In the genomic region with DNA sequence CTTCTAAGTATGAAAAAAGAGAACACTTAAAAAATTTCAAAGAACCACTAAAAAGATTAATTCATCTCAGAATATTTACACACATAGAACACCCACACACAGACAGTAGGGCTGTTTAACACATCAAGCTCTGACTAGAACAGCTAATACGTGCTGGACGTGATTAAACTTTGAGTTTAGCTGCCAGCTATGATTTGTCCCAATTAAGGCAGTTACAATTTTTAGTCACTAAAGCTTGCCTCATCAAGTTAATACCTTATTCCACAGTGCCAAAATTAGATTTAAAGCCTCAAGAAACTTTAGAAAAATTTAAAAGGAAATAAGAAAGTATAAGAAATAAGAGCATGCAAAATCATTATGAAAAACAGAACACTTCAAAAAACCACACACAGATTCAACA, we compare ENCODE assay signal across 13 cellular contexts. TPM values are rescaled to one million over a fixed set of nuclear protein-coding genes. Genes with fewer than 3 reads are reported as not detected.
DNase-seq lines count a peak whose midpoint lies in the region; ATAC-seq, FAIRE-seq and TF ChIP-seq lines count a peak whose summit lies in the region.
"Had no signal": no experiment of that assay in that cellular context is flagged by ENCODE, and none has a peak within 500 bp of the region (broad histone marks: within the 10 kb centered on the region; RNA-seq: fewer than 3 reads in every experiment).

No MANE protein-coding gene starts in this region.

- no peak for TF ChIP-seq CTCF in OCI-LY3 (IDR thresholded peaks at IDR 0.05; ENCODE audit: low read depth, low read length)
- no peak for TF ChIP-seq CTCF in endothelial cell of umbilical vein (IDR thresholded peaks at IDR 0.05; ENCODE audit: extremely low read depth in 1 of 2, insufficient read depth in 1 of 2, low read depth in 1 of 2, low read length in 2 of 2)
- TF ChIP-seq CTCF in psoas muscle (IDR thresholded peaks at IDR 0.05), result no peak

- 5 to 21% (median 11%) methylated on average over 2 of the region's 2 CpGs for WGBS in psoas muscle, 3 donors

- POLR2A ChIA-PET in endothelial cell of umbilical vein (lab: Charles Lee), result interaction anchor here (1.5 to 2.1 kb wide), 2 partner anchors 16 to 19 kb away, joined by 7 to 11 read pairs; partner anchors contain the start of gene SLC16A1

- dilution Hi-C loops in endothelial cell of umbilical vein (cut with MboI; ENCODE audit: extremely low pct_ligation_motif_present, low sequenced_read_pairs), result no loop called here

- no peaks in the 10 kb centered on the region for H3K27me3 ChIP-seq in OCI-LY3 (ENCODE audit: low read depth, low read length)
- no peaks in the 10 kb centered on the region for H3K27me3 ChIP-seq in endothelial cell of umbilical vein (ENCODE audit: control insufficient read depth in 2 of 2, insufficient read depth in 2 of 2, low read length in 2 of 2)
- no peaks in the 10 kb centered on the region for H3K27me3 ChIP-seq in psoas muscle (ENCODE audit: insufficient read depth in 3 of 3, low read length in 2 of 3)
- H3K27me3 ChIP-seq: body of pancreas had no signal

- peak overlapping the region; percentile 84 for H3K27ac ChIP-seq in OCI-LY3 (ENCODE audit: low read length)
- H3K27ac ChIP-seq in endothelial cell of umbilical vein (ENCODE audit: insufficient read depth, low read depth, low read length), result no peak overlapping the region
- peak overlapping the region; percentile 70 for H3K27ac ChIP-seq in psoas muscle
- H3K27ac ChIP-seq: body of pancreas, parathyroid adenoma had no signal

- no peak for FAIRE-seq in endothelial cell of umbilical vein (lab: Jason Lieb, UNC)

- H3K9ac ChIP-seq in OCI-LY3 (ENCODE audit: low read length) (peak overlapping the region; percentile 10; the same call in 1 of the 2 replicates), endothelial cell of umbilical vein (replicated peaks; ENCODE audit: extremely low read depth, insufficient read depth, low read length) (peak overlapping the region; percentile 17)
- H3K9ac ChIP-seq: parathyroid adenoma had no signal

- H3K79me2 ChIP-seq in OCI-LY3 (ENCODE audit: low read length), result peaks cover 100% of the 10 kb centered on the region
- H3K79me2 ChIP-seq in endothelial cell of umbilical vein (ENCODE audit: control insufficient read depth, insufficient read depth, low read length), result peaks cover 90% of the 10 kb centered on the region
- H3K79me2 ChIP-seq: parathyroid adenoma had no signal

- peaks cover 9% of the 10 kb centered on the region for H4K20me1 ChIP-seq in OCI-LY3 (ENCODE audit: insufficient read depth, low read length)
- H4K20me1 ChIP-seq in endothelial cell of umbilical vein (replicated peaks; ENCODE audit: control insufficient read depth, extremely low read depth, insufficient read depth, low read length), result no peaks in the 10 kb centered on the region

- H3K4me2 ChIP-seq in OCI-LY3 (ENCODE audit: low read length) (peak overlapping the region; percentile 57), endothelial cell of umbilical vein (ENCODE audit: insufficient read depth, low read length) (no peak overlapping the region)

- CTCF ChIA-PET in endothelial cell of umbilical vein (lab: Charles Lee), result interaction anchor here (0.8 to 2.9 kb wide), 10 partner anchors 8 to 136 kb away, joined by 3 to 12 read pairs (median 5); partner anchors contain the start of gene LRIG2

- H3K36me3 ChIP-seq in OCI-LY3 (replicated peaks; ENCODE audit: low read depth, low read length) (peaks cover 10% of the 10 kb centered on the region), endothelial cell of umbilical vein (ENCODE audit: control insufficient read depth in 2 of 2, extremely low read depth in 1 of 2, insufficient read depth in 2 of 2, low read length in 2 of 2) (no peaks in the 10 kb centered on the region), psoas muscle (ENCODE audit: insufficient read depth in 1 of 2, low read depth in 1 of 2) (no peaks in the 10 kb centered on the region)

- H3K9me3 ChIP-seq in OCI-LY3 (ENCODE audit: insufficient read depth, low read length) (no peaks in the 10 kb centered on the region), endothelial cell of umbilical vein (replicated peaks; ENCODE audit: control insufficient read depth, insufficient read depth, low read length) (no peaks in the 10 kb centered on the region), psoas muscle (no peaks in the 10 kb centered on the region)
- H3K9me3 ChIP-seq: body of pancreas had no signal

- peak; percentile 45 for ATAC-seq in GM19463 (IDR thresholded peaks at IDR 0.05; ENCODE audit: unreplicated experiment)
- peak in 2 of 4 donors; percentile 74 to 76 for ATAC-seq in psoas muscle
- ATAC-seq in GM21381 (IDR thresholded peaks at IDR 0.05; ENCODE audit: unreplicated experiment), result no peak
- ATAC-seq: body of pancreas, T-helper 17 cell had no signal

- no peak for DNase-seq in endothelial cell of umbilical vein (ENCODE audit: low read depth, low spot score)
- DNase-seq in psoas muscle, result no peak
- no peak for DNase-seq in HUDEP-2 (lab: John Stamatoyannopoulos, UW; ENCODE audit: unreplicated experiment in 76 of 76)
- DNase-seq in dermis blood vessel endothelial cell, result no peak
- DNase-seq: body of pancreas, DMS 273 treated with DMSO at 0.1 percent for 48 hours, kidney glomerular epithelial cell, NCI-H526, T-helper 17 cell had no signal

- H3K9me1 ChIP-seq in endothelial cell of umbilical vein (replicated peaks; ENCODE audit: control insufficient read depth, extremely low read depth, insufficient read depth, low read length), result no peaks in the 10 kb centered on the region

- TF ChIP-seq POLR2A in endothelial cell of umbilical vein (IDR thresholded peaks at IDR 0.05; ENCODE audit: low read depth, low read length), result no peak

- BruUV-seq in endothelial cell of umbilical vein (replicated peaks; lab: Mats Ljungman, UMichigan), result no TSS peak

- no peak overlapping the region for H2AFZ ChIP-seq in OCI-LY3 (ENCODE audit: low read depth, low read length)
- no peak overlapping the region for H2AFZ ChIP-seq in endothelial cell of umbilical vein (ENCODE audit: low read depth, low read length)
- H2AFZ ChIP-seq: parathyroid adenoma had no signal

- intact Hi-C loops in endothelial cell of umbilical vein (cut with micrococcal nuclease), result loop anchor here (5.0 kb wide), 1 partner anchor 135 kb away; the partner anchor contains the start of gene LRIG2
- intact Hi-C loops in psoas muscle (cut with DNase I), result no loop called here

- H3K4me3 ChIP-seq in OCI-LY3 (ENCODE audit: low read length), result peak overlapping the region; percentile 48
- no peak overlapping the region for H3K4me3 ChIP-seq in endothelial cell of umbilical vein (replicated peaks in 1 of 3; ENCODE audit: insufficient read depth in 1 of 3, low read depth in 1 of 3, low read length in 3 of 3)
- H3K4me3 ChIP-seq in psoas muscle, result no peak overlapping the region
- H3K4me3 ChIP-seq: body of pancreas had no signal

- H3K4me1 ChIP-seq in OCI-LY3 (ENCODE audit: low read length), result peaks cover 49% of the 10 kb centered on the region
- H3K4me1 ChIP-seq in endothelial cell of umbilical vein (ENCODE audit: control insufficient read depth, extremely low read depth, insufficient read depth, low read length), result peaks cover 32% of the 10 kb centered on the region
- H3K4me1 ChIP-seq in psoas muscle, result peaks cover 36% of the 10 kb centered on the region
- H3K4me1 ChIP-seq: body of pancreas, parathyroid adenoma had no signal

TF ChIP-seq in endothelial cell of umbilical vein, 7 proteins besides CTCF, POLR2A, EP300 and RAD21:
- TF ChIP-seq POLR2AphosphoS5 (IDR thresholded peaks at IDR 0.05; ENCODE audit: insufficient read depth, low read depth, low read length), result no peak
- TF ChIP-seq MYC (IDR thresholded peaks at IDR 0.05; ENCODE audit: low read depth, low read length), result no peak
- TF ChIP-seq FOS (IDR thresholded peaks at IDR 0.05; ENCODE audit: borderline replicate concordance, insufficient read depth, low read length), result no peak
- no peak for TF ChIP-seq MAX (IDR thresholded peaks at IDR 0.05; ENCODE audit: insufficient read depth, insufficient read length)
- no peak for TF ChIP-seq EZH2 (IDR thresholded peaks at IDR 0.05; ENCODE audit: borderline replicate concordance, low read depth, low read length, severe bottlenecking)
TF ChIP-seq in endothelial cell of umbilical vein: peak in this region for 0.

RNA-seq across cellular contexts. Expression of gene SLC16A1, which starts 18.9 kb away (rescaled TPM):
- total RNA-seq in endothelial cell of umbilical vein (117 and 148 TPM in 2 replicates), psoas muscle (10 to 100 TPM; 42.3 to 78.9 (median 53.3) TPM), dermis blood vessel endothelial cell (94.8 and 99.7 TPM in 2 replicates)
- polyA plus RNA-seq in endothelial cell of umbilical vein (162 and 188 TPM in 2 replicates), psoas muscle (10 to 100 TPM; 23.9 to 52.8 (median 30.2) TPM)
- polyA plus RNA-seq in endothelial cell of umbilical vein (2011; cell fraction: cytosol; rRNA removed), result 67.0 and 69.4 TPM in 2 replicates
- polyA plus RNA-seq in endothelial cell of umbilical vein (2011; cell fraction: nucleus; rRNA removed), result 78.3 and 86.0 TPM in 2 replicates
- polyA plus RNA-seq in endothelial cell of umbilical vein (2012), result 161 and 167 TPM in 2 replicates
- polyA minus RNA-seq in endothelial cell of umbilical vein, result 680 and 711 TPM in 2 replicates
- 165 TPM for polyA minus RNA-seq in endothelial cell of umbilical vein (2011; cell fraction: cytosol; rRNA and poly(A)+ RNA removed)
- 113 and 130 TPM in 2 replicates for polyA minus RNA-seq in endothelial cell of umbilical vein (2011; cell fraction: nucleus; rRNA and poly(A)+ RNA removed)
